ENCODE assay signal across 13 cellular contexts in genomic region chr3:131110087-131110486, GRCh38.
A peak's percentile ranks its signal among the peaks of the same experiment; 100 is the strongest.
DNase-seq lines count a peak whose midpoint lies in the region; ATAC-seq, FAIRE-seq and TF ChIP-seq lines count a peak whose summit lies in the region.
"Had no signal": no experiment of that assay in that cellular context is flagged by ENCODE, and none has a peak within 500 bp of the region (broad histone marks: within the 10 kb centered on the region; RNA-seq: fewer than 3 reads in every experiment).

No MANE protein-coding gene starts in this region.

- H3K36me3 ChIP-seq in SK-N-SH (replicated peaks in 1 of 2; ENCODE audit: control insufficient read depth in 1 of 2, insufficient read depth in 2 of 2, low read length in 1 of 2): peaks cover 0 to 4% of the 10 kb centered on the region in 2 experiments
- H3K36me3 ChIP-seq in SK-N-MC (ENCODE audit: insufficient read depth, low read length): no peaks in the 10 kb centered on the region
- H3K36me3 ChIP-seq: cardiac muscle cell had no signal

- intact Hi-C loops in lower leg skin (cut with DNase I; ENCODE audit: low total_unique reads): no loop called here

- H3K9ac ChIP-seq in SK-N-SH: no peak overlapping the region
- H3K9ac ChIP-seq in SK-N-MC (ENCODE audit: insufficient read length): peak overlapping the region; percentile 20

- H3K79me2 ChIP-seq in SK-N-SH (ENCODE audit: insufficient read depth): no peaks in the 10 kb centered on the region

- H3K4me3 ChIP-seq in SK-N-SH (ENCODE audit: low read depth in 2 of 2, low read length in 1 of 2) (no peak overlapping the region), SK-N-MC (peak overlapping the region; percentile 40), fibroblast of the aortic adventitia (ENCODE audit: low read depth, low read length) (no peak overlapping the region), lower leg skin (ENCODE audit: low read depth, poor library complexity, severe bottlenecking) (no peak overlapping the region)
- H3K4me3 ChIP-seq: cardiac muscle cell had no signal

- no peaks in the 10 kb centered on the region for H3K27me3 ChIP-seq in SK-N-SH (ENCODE audit: insufficient read depth)

- H3F3A ChIP-seq in SK-N-SH (replicated peaks; ENCODE audit: insufficient read depth): no peaks in the 10 kb centered on the region

- H3K9me3 ChIP-seq in SK-N-SH (no peaks in the 10 kb centered on the region), SK-N-MC (ENCODE audit: low read depth, low read length) (no peaks in the 10 kb centered on the region)

- no peak for TF ChIP-seq POLR2A in lower leg skin (IDR thresholded peaks at IDR 0.05)

- H3K4me1 ChIP-seq in SK-N-SH (ENCODE audit: control insufficient read depth in 1 of 2, insufficient read depth in 2 of 2, low read depth in 1 of 2, low read length in 1 of 2): peaks cover 0 to 2% of the 10 kb centered on the region in 2 experiments; a peak in 1 of 4 replicates

- H3K9me2 ChIP-seq in SK-N-SH: no peaks in the 10 kb centered on the region

- POLR2A ChIA-PET in SK-N-SH (lab: Yijun Ruan, JAX): no interaction called here

- H2AFZ ChIP-seq in SK-N-SH (ENCODE audit: low read depth): no peak overlapping the region; the same call in 1 of the 2 replicates

- FAIRE-seq in urothelium cell line (lab: Jason Lieb, UNC): no peak

- H3K4me2 ChIP-seq in SK-N-SH: no peak overlapping the region

- CTCF ChIA-PET in SK-N-SH (lab: Yijun Ruan, JAX): no interaction called here

- DNase-seq in SK-N-SH: no peak
- DNase-seq in SK-N-MC (ENCODE audit: low read depth, low spot score): peak; percentile 39
- DNase-seq in fibroblast of the aortic adventitia (ENCODE audit: low read depth): peak; percentile 55
- DNase-seq in urothelium cell line (ENCODE audit: low spot score): peak; percentile 56
- DNase-seq in NK-92 treated with Interleukin-12 subunit alpha and Interleukin-12 subunit beta, amount 100 ng/mL, for 24 hours (lab: John Stamatoyannopoulos, UW): no peak
- no peak for DNase-seq in lower leg skin (ENCODE audit: low spot score in 2 of 2)
- DNase-seq in AML-193 (lab: John Stamatoyannopoulos, UW): no peak
- DNase-seq: activated gamma-delta T cell, NCI-H524 treated with DMSO at 0.1 percent for 48 hours had no signal

- H3K27ac ChIP-seq in SK-N-SH (ENCODE audit: low read depth in 2 of 2, low read length in 1 of 2) (peak overlapping the region in 1 of 2 experiments; percentile 58; a peak in 2 of 4 replicates), SK-N-MC (peak overlapping the region; percentile 85)
- H3K27ac ChIP-seq: 22Rv1, cardiac muscle cell had no signal

- ATAC-seq in SK-N-SH treated with all-trans-retinoic acid at 6 μM for 48 hours: peak; percentile 63; the same call in 2 of the 3 replicates
- ATAC-seq: Right ventricle myocardium inferior had no signal

- no peak for TF ChIP-seq RAD21 in SK-N-SH (IDR thresholded peaks at IDR 0.05; ENCODE audit: low read length)

- no peaks in the 10 kb centered on the region for H4K20me1 ChIP-seq in SK-N-SH (ENCODE audit: insufficient read depth)

- no peak for TF ChIP-seq CTCF in SK-N-SH (IDR thresholded peaks at IDR 0.05)
- TF ChIP-seq CTCF in fibroblast of the aortic adventitia (IDR thresholded peaks at IDR 0.05; ENCODE audit: insufficient read depth, low read length): no peak
- no peak for TF ChIP-seq CTCF in lower leg skin (IDR thresholded peaks at IDR 0.05)

- 57% methylated on average over 1 of the region's 1 CpG for WGBS in SK-N-SH (ENCODE audit: low lambda C conversion rate)
- 75 to 88% methylated on average over 1 of the region's 1 CpG for WGBS in lower leg skin, 2 donors

- no peak for TF ChIP-seq EP300 in SK-N-SH (IDR thresholded peaks at IDR 0.05; ENCODE audit: borderline replicate concordance in 1 of 2, low read depth in 1 of 2, low read length in 1 of 2)

TF ChIP-seq in SK-N-SH treated with all-trans-retinoic acid at 6 μM for 48 hours, 23 proteins besides CTCF, POLR2A, EP300 and RAD21 (continues in another document):
- TF ChIP-seq TSHZ2 (CRISPR knock-in tag; IDR thresholded peaks at IDR 0.05): no peak
- TF ChIP-seq ISL1 (CRISPR knock-in tag; IDR thresholded peaks at IDR 0.05): peak; percentile 20; the same call in 1 of the 2 replicates
- no peak for TF ChIP-seq CSRNP3 (CRISPR knock-in tag; IDR thresholded peaks at IDR 0.05)

TF ChIP-seq in SK-N-SH, 30 proteins besides CTCF, POLR2A, EP300 and RAD21:
- TF ChIP-seq ELF1 (IDR thresholded peaks at IDR 0.05): no peak
- no peak for TF ChIP-seq USF1 (IDR thresholded peaks at IDR 0.05; ENCODE audit: borderline replicate concordance, low read depth)
- no peak for TF ChIP-seq TCF12 (IDR thresholded peaks at IDR 0.05)
- no peak for TF ChIP-seq RFX5 (IDR thresholded peaks at IDR 0.05; ENCODE audit: low read length)
- TF ChIP-seq SIN3A (IDR thresholded peaks at IDR 0.05; ENCODE audit: borderline replicate concordance, low read depth, low read length): no peak
- TF ChIP-seq POLR2AphosphoS5 (IDR thresholded peaks at IDR 0.05; ENCODE audit: low read depth, low read length): no peak
- TF ChIP-seq SMC3 (IDR thresholded peaks at IDR 0.05; ENCODE audit: low read depth, low read length): no peak
- no peak for TF ChIP-seq FOSL2 (IDR thresholded peaks at IDR 0.05; ENCODE audit: borderline replicate concordance, low read depth)
- no peak for TF ChIP-seq TAF1 (IDR thresholded peaks at IDR 0.05; ENCODE audit: borderline replicate concordance, low read depth, low read length)
- no peak for TF ChIP-seq GABPA (IDR thresholded peaks at IDR 0.05; ENCODE audit: low read depth)
- TF ChIP-seq YY1 (IDR thresholded peaks at IDR 0.05; ENCODE audit: low read depth): no peak
- no peak for TF ChIP-seq USF2 (IDR thresholded peaks at IDR 0.05; ENCODE audit: borderline replicate concordance, low read depth, low read length)
- TF ChIP-seq FOXM1 (IDR thresholded peaks at IDR 0.05; ENCODE audit: low read depth): no peak
- TF ChIP-seq MEF2A (IDR thresholded peaks at IDR 0.05; ENCODE audit: borderline replicate concordance, low read depth): no peak

Comparison
In these comparisons a context has a peak if more than half of its experiments do, and no peak if none do; other contexts are left out.
1. DNase-seq: peak in SK-N-MC (single experiment), fibroblast of the aortic adventitia (single experiment) and urothelium cell line (single experiment); none in SK-N-SH (single experiment), NK-92 treated with Interleukin-12 subunit alpha and Interleukin-12 subunit beta, amount 100 ng/mL, for 24 hours (single experiment), lower leg skin (0 of 2) and AML-193 (0 of 2).